In the genomic region with DNA sequence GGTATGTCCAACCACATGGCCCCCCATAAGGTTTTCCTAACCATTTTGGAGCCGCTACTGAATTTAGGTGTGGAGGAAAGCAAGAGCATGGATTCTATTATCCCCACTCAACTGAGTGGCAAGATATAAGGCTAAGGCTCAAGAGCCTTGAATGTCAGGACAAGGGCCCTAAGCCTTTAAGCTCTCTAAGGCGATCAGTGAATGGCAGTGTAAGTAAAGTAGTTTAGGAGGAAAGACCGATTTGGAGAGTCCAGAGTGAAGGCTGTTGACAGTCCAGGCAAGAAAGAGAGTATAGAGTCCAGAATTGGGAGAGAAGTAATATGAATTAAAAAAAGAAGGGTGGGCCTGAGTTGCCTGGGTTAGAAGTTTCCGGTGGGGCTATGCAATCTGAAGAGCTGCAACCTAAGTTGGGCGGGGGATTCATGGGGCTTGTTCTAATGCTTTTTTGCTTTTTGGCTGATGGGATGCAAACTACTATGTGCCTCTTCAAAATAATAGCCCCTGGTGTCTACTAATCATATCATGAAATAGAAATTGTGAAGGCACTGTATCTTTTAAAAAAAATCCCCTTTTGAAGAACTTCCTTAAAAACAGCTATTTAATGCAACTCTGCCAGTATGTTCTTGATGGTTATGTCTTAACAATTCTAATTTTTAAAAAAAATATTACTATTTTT, we compare ENCODE assay signal across 17 cellular contexts. TPM values are rescaled to one million over a fixed set of nuclear protein-coding genes. Genes with fewer than 3 reads are reported as not detected.
DNase-seq lines count a peak whose midpoint lies in the region; ATAC-seq and TF ChIP-seq lines count a peak whose summit lies in the region.
"Had no signal": no experiment of that assay in that cellular context is flagged by ENCODE, and none has a peak within 500 bp of the region (broad histone marks: within the 10 kb centered on the region; RNA-seq: fewer than 3 reads in every experiment).

TSS of gene SPIC (plus strand) at position 626 of the 676 bp plus-strand sequence. CDS start 1,569 bp downstream, outside the sequence.

- CTCF ChIA-PET in activated CD4-positive, alpha-beta memory T cell treated with anti-CD3 and anti-CD28 coated beads for 36 hours (lab: Charles Lee): no interaction called here

- peak; percentile 56 for DNase-seq in WERI-Rb-1
- DNase-seq in naive B cell: no peak
- DNase-seq in activated CD4-positive, alpha-beta memory T cell treated with anti-CD3 and anti-CD28 coated beads for 36 hours: no peak
- no peak for DNase-seq in NCI-H446 (lab: John Stamatoyannopoulos, UW)
- DNase-seq in activated gamma-delta T cell treated with Interleukin-2 at 50 U/mL for 16 hours: no peak
- DNase-seq: 8988T; Calu3; CD8-positive, alpha-beta T cell; H9 had no signal

- H3K4me1 Mint-ChIP-seq in naive B cell: peaks cover 0 to 6% (median 0%) of the 10 kb centered on the region in 3 donors
- H3K4me1 Mint-ChIP-seq in activated CD4-positive, alpha-beta memory T cell treated with anti-CD3 and anti-CD28 coated beads for 36 hours (ENCODE audit: low read depth): no peaks in the 10 kb centered on the region

- ATAC-seq in naive B cell (ENCODE audit: low read depth in 2 of 2): peak; percentile 20 to 30
- no peak for ATAC-seq in HG02981 (IDR thresholded peaks at IDR 0.05; ENCODE audit: unreplicated experiment)
- ATAC-seq: CD8-positive, alpha-beta T cell had no signal

- H3K4me3 Mint-ChIP-seq in naive B cell: no peak within 1 kb of the TSS
- H3K4me3 Mint-ChIP-seq in activated CD4-positive, alpha-beta memory T cell treated with anti-CD3 and anti-CD28 coated beads for 36 hours: no peak within 1 kb of the TSS
- H3K4me3 Mint-ChIP-seq: CD8-positive, alpha-beta T cell; H9 had no signal

- H3K4me3 ChIP-seq in GM08714 (ENCODE audit: low read length) (peak within 1 kb of the TSS; percentile 36), WERI-Rb-1 (ENCODE audit: low read depth, low read length) (no peak within 1 kb of the TSS)
- H3K4me3 ChIP-seq: BLaER1 had no signal

- no peak for TF ChIP-seq CTCF in 22Rv1 (IDR thresholded peaks at IDR 0.05)
- no peak for TF ChIP-seq CTCF in WERI-Rb-1 (IDR thresholded peaks at IDR 0.05; ENCODE audit: low read depth, low read length)

- H3K36me3 ChIP-seq in WERI-Rb-1: no peaks in the 10 kb centered on the region
- H3K36me3 ChIP-seq: BLaER1 had no signal

- H3K27ac ChIP-seq in 22Rv1 (peak within 1 kb of the TSS; percentile 79), WERI-Rb-1 (no peak within 1 kb of the TSS)
- H3K27ac ChIP-seq: BLaER1 had no signal

- peak within 1 kb of the TSS in 2 of 6 donors; percentile 13 to 24 for H3K27ac Mint-ChIP-seq in naive B cell
- H3K27ac Mint-ChIP-seq in activated CD4-positive, alpha-beta memory T cell treated with anti-CD3 and anti-CD28 coated beads for 36 hours: no peak within 1 kb of the TSS
- H3K27ac Mint-ChIP-seq: CD8-positive, alpha-beta T cell; H9 had no signal

- peaks cover 2 to 5% (median 5%) of the 10 kb centered on the region in 3 donors for H3K27me3 Mint-ChIP-seq in naive B cell
- H3K27me3 Mint-ChIP-seq in activated CD4-positive, alpha-beta memory T cell treated with anti-CD3 and anti-CD28 coated beads for 36 hours: no peaks in the 10 kb centered on the region

- intact Hi-C loops in activated CD4-positive, alpha-beta memory T cell treated with anti-CD3 and anti-CD28 coated beads for 36 hours (cut with micrococcal nuclease): no loop called here

- H3K9me3 ChIP-seq in WERI-Rb-1 (ENCODE audit: severe bottlenecking): no peaks in the 10 kb centered on the region
- H3K9me3 ChIP-seq: BLaER1 had no signal

- H3K27me3 ChIP-seq in WERI-Rb-1 (ENCODE audit: insufficient read depth, low read depth, severe bottlenecking): no peaks in the 10 kb centered on the region
- H3K27me3 ChIP-seq: BLaER1 had no signal

- POLR2A ChIA-PET in activated CD4-positive, alpha-beta memory T cell treated with anti-CD3 and anti-CD28 coated beads for 36 hours (lab: Charles Lee): no interaction called here

- H3K36me3 Mint-ChIP-seq in naive B cell: no peaks in the 10 kb centered on the region
- no peaks in the 10 kb centered on the region for H3K36me3 Mint-ChIP-seq in activated CD4-positive, alpha-beta memory T cell treated with anti-CD3 and anti-CD28 coated beads for 36 hours
- H3K36me3 Mint-ChIP-seq: CD8-positive, alpha-beta T cell had no signal

- H3K9me3 Mint-ChIP-seq in naive B cell: no peaks in the 10 kb centered on the region
- no peaks in the 10 kb centered on the region for H3K9me3 Mint-ChIP-seq in activated CD4-positive, alpha-beta memory T cell treated with anti-CD3 and anti-CD28 coated beads for 36 hours
- H3K9me3 Mint-ChIP-seq: CD8-positive, alpha-beta T cell; H9 had no signal

RNA-seq across cellular contexts. Expression of gene SPIC, which starts in this region (rescaled TPM):
- polyA plus RNA-seq in naive B cell (ENCODE audit: low read depth in 6 of 6): not detected
- total RNA-seq in activated CD4-positive, alpha-beta memory T cell treated with anti-CD3 and anti-CD28 coated beads for 36 hours: not detected
- total RNA-seq: A673; Calu3; CD8-positive, alpha-beta T cell; H1; H9; HT-29 had no signal
- polyA plus RNA-seq: AG04450, H1 had no signal

Comparison
In these comparisons a context has a peak if more than half of its experiments do, and no peak if none do; other contexts are left out.
1. Peak in ATAC-seq in naive B cell; RNA of the gene not detected or under 1 TPM.